In the genomic region with DNA sequence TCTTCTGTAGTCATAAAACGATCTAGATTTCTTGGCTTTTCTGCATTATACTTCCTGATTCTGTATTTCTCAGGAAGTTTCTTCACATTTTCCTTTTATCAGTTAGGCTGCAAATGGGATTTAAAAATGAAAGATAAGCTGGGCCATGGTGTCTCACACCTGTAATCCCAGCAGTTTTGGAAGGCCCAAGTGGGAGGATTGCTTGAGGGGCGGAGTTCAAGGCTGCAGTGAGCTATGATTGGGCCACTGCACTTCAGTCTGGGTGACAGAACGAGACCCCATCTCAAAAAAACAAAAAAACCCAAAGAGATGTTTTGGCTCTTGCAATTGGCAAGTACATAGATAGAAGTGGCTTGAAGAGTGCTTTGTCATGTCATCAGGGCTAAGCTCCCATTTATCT, we compare ENCODE assay signal across 13 cellular contexts.
"Had no signal": no experiment of that assay in that cellular context is flagged by ENCODE, and none has a peak within 500 bp of the region (broad histone marks: within the 10 kb centered on the region; RNA-seq: fewer than 3 reads in every experiment).

No MANE protein-coding gene starts in this region.

- H3K27me3 Mint-ChIP-seq: effector memory CD8-positive, alpha-beta T cell had no signal

- H3K4me3 ChIP-seq: coronary artery, stomach, thoracic aorta had no signal

- H3K27ac Mint-ChIP-seq: activated T-helper 1 cell treated with anti-CD3 and anti-CD28 coated beads, Interleukin-12 subunit alpha, Interleukin-12 subunit beta, Interleukin-2, Interleukin-4 antibody, amounts not matched to agents 30 ng/mL and 10 ng/mL and 1 ng/mL, durations not matched to agents 14 hours and 24 hours and 36 hours; T-helper 2 cell treated with Interferon-gamma antibody and Interleukin-4, amounts not matched to agents 5 μg/mL and 100 μg/mL, for 36 hours had no signal

- H3K9me3 Mint-ChIP-seq: activated T-helper 1 cell treated with anti-CD3 and anti-CD28 coated beads, Interleukin-12 subunit alpha, Interleukin-12 subunit beta, Interleukin-2, Interleukin-4 antibody, amounts not matched to agents 30 ng/mL and 10 ng/mL and 1 ng/mL, durations not matched to agents 14 hours and 24 hours and 36 hours; effector memory CD8-positive, alpha-beta T cell had no signal

- H3K4me3 Mint-ChIP-seq: activated T-helper 1 cell treated with anti-CD3 and anti-CD28 coated beads, Interleukin-12 subunit alpha, Interleukin-12 subunit beta, Interleukin-2, Interleukin-4 antibody, amounts not matched to agents 30 ng/mL and 10 ng/mL and 1 ng/mL, durations not matched to agents 14 hours and 24 hours and 36 hours; effector memory CD8-positive, alpha-beta T cell; T-helper 2 cell treated with Interferon-gamma antibody and Interleukin-4, amounts not matched to agents 5 μg/mL and 100 μg/mL, for 36 hours had no signal

- ATAC-seq: effector memory CD8-positive, alpha-beta T cell; left ventricle myocardium superior had no signal

- H3K27me3 ChIP-seq: stomach had no signal

- DNase-seq: activated CD4-positive, alpha-beta T cell treated with anti-CD3 and anti-CD28 coated beads for 4 hours; activated naive CD4-positive, alpha-beta T cell treated with Interleukin-2 at 50 U/mL for 16 hours; effector memory CD8-positive, alpha-beta T cell; left ventricle myocardium superior; mesenchymal stem cell; stimulated activated CD4-positive, alpha-beta T cell treated with anti-CD3 and anti-CD28 coated beads, Interleukin-15, amount 100 ng/mL, for 24 hours; stimulated activated CD4-positive, alpha-beta T cell treated with anti-CD3 and anti-CD28 coated beads, Interleukin-4, amount 100 ng/mL, for 24 hours; stomach had no signal

- H3K27ac ChIP-seq: coronary artery, stomach, thoracic aorta, VCaP had no signal
